In the genomic region with DNA sequence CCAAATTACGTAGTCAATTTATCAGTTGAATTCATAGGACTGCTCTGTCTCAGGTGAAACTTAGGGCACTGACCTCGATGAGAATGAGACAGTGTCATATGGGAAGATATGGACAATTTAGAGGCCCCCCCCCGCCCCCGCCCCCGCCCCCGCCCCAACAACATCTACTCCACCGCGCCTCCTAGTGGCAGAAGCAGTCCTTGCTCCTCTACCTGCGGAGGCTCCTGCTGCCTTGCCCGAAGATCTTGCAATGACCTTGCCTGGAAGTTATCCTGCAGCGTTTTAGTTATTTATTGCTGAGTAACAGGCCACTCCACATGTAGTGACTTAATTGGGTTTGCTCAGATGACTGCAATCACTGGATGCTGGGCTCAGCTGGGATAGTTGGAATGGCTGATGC, we compare ENCODE assay signal across 9 cellular contexts. TPM values are rescaled to one million over a fixed set of nuclear protein-coding genes. Genes with fewer than 3 reads are reported as not detected.
DNase-seq lines count a peak whose midpoint lies in the region; ATAC-seq and TF ChIP-seq lines count a peak whose summit lies in the region.
"Had no signal": no experiment of that assay in that cellular context is flagged by ENCODE, and none has a peak within 500 bp of the region (broad histone marks: within the 10 kb centered on the region; RNA-seq: fewer than 3 reads in every experiment).

No MANE protein-coding gene starts in this region.

- no peaks in the 10 kb centered on the region for H3K9me2 ChIP-seq in PC-3 (replicated peaks; ENCODE audit: low read length)

- H3K27me3 Mint-ChIP-seq in activated naive CD4-positive, alpha-beta T cell treated with anti-CD3 and anti-CD28 coated beads, Interleukin-2, amount 10 ng/mL, durations not matched to agents 7 days and 5 days, result peaks cover 26% of the 10 kb centered on the region

- intact Hi-C loops in PC-3 (cut with micrococcal nuclease), result loop anchor here (1.0 kb wide), 1 partner anchor 30 kb away; no protein-coding TSS in a partner anchor

- peaks cover 17% of the 10 kb centered on the region for H3K4me1 Mint-ChIP-seq in activated naive CD4-positive, alpha-beta T cell treated with anti-CD3 and anti-CD28 coated beads, Interleukin-2, amount 10 ng/mL, durations not matched to agents 7 days and 5 days

- no peaks in the 10 kb centered on the region for H3K27me3 ChIP-seq in PC-3 (ENCODE audit: low read length)

- H3K4me2 ChIP-seq in PC-3 (ENCODE audit: low read length), result no peak overlapping the region

- no peak overlapping the region for H3K4me3 Mint-ChIP-seq in activated naive CD4-positive, alpha-beta T cell treated with anti-CD3 and anti-CD28 coated beads, Interleukin-2, amount 10 ng/mL, durations not matched to agents 7 days and 5 days

- TF ChIP-seq CTCF in PC-3 (conservative IDR thresholded peaks at IDR 0.05; ENCODE audit: low read depth, low read length), result peak; percentile 57

- H3K79me2 ChIP-seq in PC-3 (ENCODE audit: low read length), result no peaks in the 10 kb centered on the region

- peaks cover under 1% of the 10 kb centered on the region; the same call in 1 of the 2 replicates for H3K4me1 ChIP-seq in PC-3 (ENCODE audit: insufficient read depth, low read length)

- H3K9me3 Mint-ChIP-seq in activated naive CD4-positive, alpha-beta T cell treated with anti-CD3 and anti-CD28 coated beads, Interleukin-2, amount 10 ng/mL, durations not matched to agents 7 days and 5 days, result no peaks in the 10 kb centered on the region

- ATAC-seq in PC-3, result peak; percentile 50
- no peak for ATAC-seq in GM19455 (IDR thresholded peaks at IDR 0.05; ENCODE audit: unreplicated experiment)
- ATAC-seq in HG03175 (IDR thresholded peaks at IDR 0.05; ENCODE audit: unreplicated experiment), result no peak

- no peak overlapping the region for H3K27ac Mint-ChIP-seq in activated naive CD4-positive, alpha-beta T cell treated with anti-CD3 and anti-CD28 coated beads, Interleukin-2, amount 10 ng/mL, durations not matched to agents 7 days and 5 days

- CTCF ChIA-PET in PC-3 (lab: Charles Lee), result no interaction called here
- CTCF ChIA-PET in activated naive CD4-positive, alpha-beta T cell treated with anti-CD3 and anti-CD28 coated beads, Interleukin-2, amount 10 ng/mL, durations not matched to agents 7 days and 5 days (lab: Charles Lee), result interaction anchor here (0.7 to 3.1 kb wide), 11 partner anchors 9 to 187 kb away, joined by 3 to 20 read pairs (median 4); partner anchors contain the start of gene SERPINH1

- peaks cover 2% of the 10 kb centered on the region for H3K36me3 Mint-ChIP-seq in activated naive CD4-positive, alpha-beta T cell treated with anti-CD3 and anti-CD28 coated beads, Interleukin-2, amount 10 ng/mL, durations not matched to agents 7 days and 5 days

- no TSS peak for BruUV-seq in PC-3 (replicated peaks; lab: Mats Ljungman, UMichigan)

- no peak overlapping the region for H3K9ac ChIP-seq in PC-3 (ENCODE audit: low read length)

- H3K36me3 ChIP-seq in PC-3 (ENCODE audit: low read depth, low read length), result peaks cover 3% of the 10 kb centered on the region; the same call in 1 of the 2 replicates
- H3K36me3 ChIP-seq: neutrophil had no signal

- no peak overlapping the region for H3K4me3 ChIP-seq in PC-3 (ENCODE audit: low read length)

- no peak overlapping the region for H2AFZ ChIP-seq in PC-3 (ENCODE audit: low read length)

- POLR2A ChIA-PET in PC-3 (lab: Charles Lee; ENCODE audit: unreplicated experiment), result interaction anchor here (0.7 kb wide), 1 partner anchor 14 kb away, joined by 11 read pairs; no protein-coding TSS in a partner anchor

- H4K20me1 ChIP-seq in PC-3 (ENCODE audit: low read length), result no peaks in the 10 kb centered on the region

- no peak overlapping the region for H3K27ac ChIP-seq in PC-3 (ENCODE audit: low read length)
- H3K27ac ChIP-seq: neutrophil had no signal

- no peaks in the 10 kb centered on the region for H3K9me3 ChIP-seq in PC-3 (ENCODE audit: low read length)
- H3K9me3 ChIP-seq: neutrophil had no signal

- DNase-seq in ELR (ENCODE audit: low read depth) (peak; percentile 47), PC-3 (peak; percentile 68), iPS-NIHi7 (ENCODE audit: extremely low spot score) (peak; percentile 75), LoVo (ENCODE audit: low spot score) (no peak)
- peak; percentile 73 for DNase-seq in activated naive CD4-positive, alpha-beta T cell treated with anti-CD3 and anti-CD28 coated beads, Interleukin-2, amount 10 ng/mL, durations not matched to agents 7 days and 5 days
- DNase-seq in stimulated activated CD8-positive, alpha-beta memory T cell treated with anti-CD3 and anti-CD28 coated beads, Interleukin-7, amount 100 ng/mL, for 1 hour (ENCODE audit: low read depth in 2 of 2), result peak; percentile 14 to 33

- H3F3A ChIP-seq in PC-3 (ENCODE audit: low read length, unreplicated experiment), result no peaks in the 10 kb centered on the region

RNA-seq across cellular contexts. Expression of gene SERPINH1, which starts 15.1 kb away (rescaled TPM):
- total RNA-seq in PC-3 (2014; rRNA removed), result 117 and 121 TPM in 2 replicates

RNA-seq across cellular contexts. Expression of gene GDPD5, which starts 51.5 kb away (rescaled TPM):
- total RNA-seq in PC-3 (2014; rRNA removed), result 21.4 and 31.1 TPM in 2 replicates
